ENCODE assay signal across 13 cellular contexts in the genomic region with DNA sequence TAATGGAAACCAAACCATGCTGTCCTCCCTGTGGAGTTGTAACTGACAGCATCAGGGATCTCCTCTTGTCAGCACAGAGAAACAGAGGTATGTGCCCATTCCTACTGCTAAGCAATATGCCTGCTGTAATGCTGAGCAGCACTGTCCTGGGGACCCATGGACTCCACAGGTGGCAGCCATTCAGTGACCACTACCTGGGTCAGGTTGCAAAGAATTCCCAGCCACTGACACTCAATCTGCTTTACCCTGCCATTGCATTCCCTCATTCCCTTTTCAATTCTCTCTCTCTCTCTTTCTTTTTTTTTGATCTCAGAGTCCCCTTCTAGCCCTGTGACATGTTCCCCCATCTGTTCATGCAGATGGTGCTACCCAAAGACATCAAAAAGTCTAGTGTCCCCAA.
DNase-seq lines count a peak whose midpoint lies in the region; ATAC-seq and TF ChIP-seq lines count a peak whose summit lies in the region.
"Had no signal": no experiment of that assay in that cellular context is flagged by ENCODE, and none has a peak within 500 bp of the region (broad histone marks: within the 10 kb centered on the region; RNA-seq: fewer than 3 reads in every experiment).

No MANE protein-coding gene starts in this region.

- H3K4me1 ChIP-seq in GM23338 (ENCODE audit: insufficient read depth) (peaks cover 3% of the 10 kb centered on the region; the same call in 1 of the 2 replicates), neural progenitor cell (no peaks in the 10 kb centered on the region)
- H3K4me1 ChIP-seq: A549, BE2C, HAP-1 had no signal

- H3K36me3 ChIP-seq in GM23338 (ENCODE audit: insufficient read depth) (no peaks in the 10 kb centered on the region), neural progenitor cell (no peaks in the 10 kb centered on the region)
- H3K36me3 ChIP-seq: BE2C, HAP-1 had no signal

- H3F3A ChIP-seq in GM23338 (replicated peaks; ENCODE audit: low read depth) (no peaks in the 10 kb centered on the region), neural progenitor cell (ENCODE audit: low read depth) (no peaks in the 10 kb centered on the region)

- peaks cover 6% of the 10 kb centered on the region for H3K4me1 Mint-ChIP-seq in GM23338
- no peaks in the 10 kb centered on the region for H3K4me1 Mint-ChIP-seq in neural progenitor cell
- H3K4me1 Mint-ChIP-seq: CD4-positive, alpha-beta memory T cell had no signal

- H4K20me1 ChIP-seq in GM23338 (replicated peaks; ENCODE audit: insufficient read depth) (no peaks in the 10 kb centered on the region), neural progenitor cell (ENCODE audit: low read depth) (no peaks in the 10 kb centered on the region)

- TF ChIP-seq CTCF in GM23338 (conservative IDR thresholded peaks at IDR 0.05; ENCODE audit: low read depth in 2 of 2) (no peak), neural progenitor cell (IDR thresholded peaks at IDR 0.05) (no peak)

- H3K27me3 ChIP-seq in GM23338 (ENCODE audit: insufficient read depth), result no peaks in the 10 kb centered on the region
- no peaks in the 10 kb centered on the region for H3K27me3 ChIP-seq in neural progenitor cell
- H3K27me3 ChIP-seq: BE2C had no signal

- peak; percentile 72 for ATAC-seq in GM23338
- ATAC-seq: A549 had no signal

- no peak overlapping the region for H3K4me2 ChIP-seq in GM23338
- no peak overlapping the region for H3K4me2 ChIP-seq in neural progenitor cell
- H3K4me2 ChIP-seq: A549 had no signal

- no peak overlapping the region for H2AFZ ChIP-seq in GM23338
- H2AFZ ChIP-seq in neural progenitor cell (replicated peaks), result no peak overlapping the region

- H3K27me3 Mint-ChIP-seq in GM23338 (ENCODE audit: insufficient read depth, low read depth, poor library complexity), result peaks cover 1% of the 10 kb centered on the region
- no peaks in the 10 kb centered on the region for H3K27me3 Mint-ChIP-seq in neural progenitor cell (ENCODE audit: insufficient read depth, low read depth)
- H3K27me3 Mint-ChIP-seq: CD4-positive, alpha-beta memory T cell had no signal

- H3K9ac ChIP-seq in neural progenitor cell, result no peak overlapping the region

- DNase-seq in GM23338 (ENCODE audit: low spot score) (peak; percentile 37), NCI-H2171 (lab: John Stamatoyannopoulos, UW) (peak; percentile 25), cerebellar cortex (ENCODE audit: low spot score) (peak; percentile 84), neural progenitor cell (ENCODE audit: low spot score) (peak; percentile 4), DMS153 treated with DMSO at 0.1 percent for 48 hours (lab: John Stamatoyannopoulos, UW; ENCODE audit: unreplicated experiment) (no peak), SW 1271 (lab: John Stamatoyannopoulos, UW) (no peak)
- DNase-seq: BE2C; CD4-positive, alpha-beta memory T cell; DMS53; HFFc6 had no signal

- no peak overlapping the region for H3K27ac ChIP-seq in GM23338 (ENCODE audit: low read depth)
- H3K27ac ChIP-seq in neural progenitor cell, result no peak overlapping the region
- H3K27ac ChIP-seq: A549, C4-2B had no signal

- H3K79me2 ChIP-seq in GM23338 (replicated peaks; ENCODE audit: insufficient read depth) (no peaks in the 10 kb centered on the region), neural progenitor cell (ENCODE audit: low read depth) (no peaks in the 10 kb centered on the region)

- H3K9me3 Mint-ChIP-seq in GM23338 (no peaks in the 10 kb centered on the region; the same call in 1 of the 3 replicates), neural progenitor cell (no peaks in the 10 kb centered on the region)

- no peak overlapping the region for H3K4me3 ChIP-seq in GM23338
- H3K4me3 ChIP-seq in neural progenitor cell, result no peak overlapping the region
- H3K4me3 ChIP-seq: A549, HAP-1 had no signal

- no peaks in the 10 kb centered on the region for H3K9me3 ChIP-seq in neural progenitor cell (ENCODE audit: low read depth)
- H3K9me3 ChIP-seq: A549, BE2C, HAP-1 had no signal

- no peaks in the 10 kb centered on the region for H3K36me3 Mint-ChIP-seq in GM23338 (ENCODE audit: low read depth)
- no peaks in the 10 kb centered on the region for H3K36me3 Mint-ChIP-seq in neural progenitor cell
- H3K36me3 Mint-ChIP-seq: CD4-positive, alpha-beta memory T cell had no signal

- no peak overlapping the region for H3K4me3 Mint-ChIP-seq in GM23338
- H3K4me3 Mint-ChIP-seq in neural progenitor cell, result no peak overlapping the region
- H3K4me3 Mint-ChIP-seq: CD4-positive, alpha-beta memory T cell; HFFc6 had no signal

- no peaks in the 10 kb centered on the region for H3K9me2 ChIP-seq in GM23338 (ENCODE audit: insufficient read depth)

- H3K27ac Mint-ChIP-seq in GM23338 (no peak overlapping the region), neural progenitor cell (no peak overlapping the region)
- H3K27ac Mint-ChIP-seq: HFFc6 had no signal

TF ChIP-seq in GM23338, 12 proteins besides CTCF, POLR2A, EP300 and RAD21:
- TF ChIP-seq, protein P1, sequence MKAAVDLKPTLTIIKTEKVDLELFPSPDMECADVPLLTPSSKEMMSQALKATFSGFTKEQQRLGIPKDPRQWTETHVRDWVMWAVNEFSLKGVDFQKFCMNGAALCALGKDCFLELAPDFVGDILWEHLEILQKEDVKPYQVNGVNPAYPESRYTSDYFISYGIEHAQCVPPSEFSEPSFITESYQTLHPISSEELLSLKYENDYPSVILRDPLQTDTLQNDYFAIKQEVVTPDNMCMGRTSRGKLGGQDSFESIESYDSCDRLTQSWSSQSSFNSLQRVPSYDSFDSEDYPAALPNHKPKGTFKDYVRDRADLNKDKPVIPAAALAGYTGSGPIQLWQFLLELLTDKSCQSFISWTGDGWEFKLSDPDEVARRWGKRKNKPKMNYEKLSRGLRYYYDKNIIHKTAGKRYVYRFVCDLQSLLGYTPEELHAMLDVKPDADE (IDR thresholded peaks at IDR 0.05), result no peak

Comparison
In these comparisons a context has a peak if more than half of its experiments do, and no peak if none do; other contexts are left out.
1. DNase-seq: peak in GM23338 (single experiment), NCI-H2171 (single experiment), cerebellar cortex (single experiment) and neural progenitor cell (single experiment); none in DMS153 treated with DMSO at 0.1 percent for 48 hours (single experiment) and SW 1271 (0 of 2).